Comparison of ENCODE assay signal across 17 cellular contexts in genomic region chr19:14061751-14062557, GRCh38. TPM values are rescaled to one million over a fixed set of nuclear protein-coding genes. Genes with fewer than 3 reads are reported as not detected.
DNase-seq lines count a peak whose midpoint lies in the region; ATAC-seq, FAIRE-seq and TF ChIP-seq lines count a peak whose summit lies in the region.
"Had no signal": no experiment of that assay in that cellular context is flagged by ENCODE, and none has a peak within 500 bp of the region (broad histone marks: within the 10 kb centered on the region; RNA-seq: fewer than 3 reads in every experiment).

TSS of gene PALM3 (minus strand) at chr19:14062076. CDS start at chr19:14061980, 96 bp downstream.

- H3K4me2 ChIP-seq in neural progenitor cell, result no peak within 1 kb of the TSS

- H3K9me3 Mint-ChIP-seq in neural progenitor cell, result no peaks in the 10 kb centered on the region
- H3K9me3 Mint-ChIP-seq: stimulated activated naive B cell treated with anti-CD40 and anti-IgM and Interleukin-4, amounts not matched to agents 10 μg/mL and 1 μg/mL and 100 μg/mL, for 72 hours had no signal

- H3K27me3 Mint-ChIP-seq in neural progenitor cell (ENCODE audit: insufficient read depth, low read depth), result peaks cover 27% of the 10 kb centered on the region

- DNase-seq in left ventricle myocardium superior, result no peak
- DNase-seq in cardiac septum (ENCODE audit: low spot score), result no peak
- peak; percentile 95 for DNase-seq in kidney
- no peak for DNase-seq in neural progenitor cell (ENCODE audit: low spot score)
- peak; percentile 86 for DNase-seq in ureter (ENCODE audit: low spot score)
- DNase-seq in tibial nerve (ENCODE audit: low spot score in 2 of 2), result no peak
- DNase-seq in activated gamma-delta T cell treated with Interleukin-2 at 50 U/mL for 16 hours, result no peak
- DNase-seq: activated effector memory CD4-positive, alpha-beta T cell treated with anti-CD3 and anti-CD28 coated beads, Interleukin-2, amount 50 U/mL, for 16 hours; NCI-H1930; NCI-H524; nucleus accumbens; stimulated activated naive B cell treated with anti-CD40 and anti-IgM and Interleukin-4, amounts not matched to agents 10 μg/mL and 1 μg/mL and 100 μg/mL, for 72 hours; T-helper 9 cell had no signal

- TF ChIP-seq EP300 in tibial nerve (IDR thresholded peaks at IDR 0.05), result no peak

- H3K27ac ChIP-seq in kidney (ENCODE audit: low read depth in 2 of 2, low read length in 2 of 2) (peak within 1 kb of the TSS; percentile 91 to 93), neural progenitor cell (no peak within 1 kb of the TSS), tibial nerve (peak within 1 kb of the TSS in 1 of 4 donors; percentile 39)
- H3K27ac ChIP-seq: ascending aorta, gastroesophageal sphincter had no signal

- intact Hi-C loops in left ventricle myocardium superior (cut with micrococcal nuclease), result no loop called here
- intact Hi-C loops in cardiac septum (cut with DNase I), result no loop called here
- intact Hi-C loops in kidney (cut with DNase I), result no loop called here

- no peaks in the 10 kb centered on the region for H3K36me3 ChIP-seq in kidney (ENCODE audit: control insufficient read depth in 1 of 2, insufficient read depth in 2 of 2, low read length in 2 of 2)
- no peaks in the 10 kb centered on the region for H3K36me3 ChIP-seq in neural progenitor cell
- no peaks in the 10 kb centered on the region for H3K36me3 ChIP-seq in tibial nerve
- H3K36me3 ChIP-seq: ascending aorta, gastroesophageal sphincter had no signal

- peak within 1 kb of the TSS; percentile 9 for H3K27ac Mint-ChIP-seq in neural progenitor cell
- H3K27ac Mint-ChIP-seq: stimulated activated naive B cell treated with anti-CD40 and anti-IgM and Interleukin-4, amounts not matched to agents 10 μg/mL and 1 μg/mL and 100 μg/mL, for 72 hours had no signal

- FAIRE-seq in kidney (lab: Jason Lieb, UNC), result no peak

- 64 to 65% methylated on average over 16 to 18 of the region's 19 CpGs for WGBS in tibial nerve, 2 donors

- peak within 1 kb of the TSS; percentile 32 to 77 for H3K9ac ChIP-seq in kidney (ENCODE audit: low read length in 2 of 2)
- no peak within 1 kb of the TSS for H3K9ac ChIP-seq in neural progenitor cell

- peak; percentile 27 for ATAC-seq in left ventricle myocardium superior
- no peak for ATAC-seq in GM21619 (IDR thresholded peaks at IDR 0.05; ENCODE audit: unreplicated experiment)
- ATAC-seq: gastroesophageal sphincter; stimulated activated naive B cell treated with anti-CD40 and anti-IgM and Interleukin-4, amounts not matched to agents 10 μg/mL and 1 μg/mL and 100 μg/mL, for 72 hours had no signal

- H3K4me3 ChIP-seq in kidney (ENCODE audit: low read length in 2 of 2) (peak within 1 kb of the TSS; percentile 60 to 68), neural progenitor cell (no peak within 1 kb of the TSS), tibial nerve (no peak within 1 kb of the TSS)
- H3K4me3 ChIP-seq: ascending aorta, gastroesophageal sphincter had no signal

- H3F3A ChIP-seq in neural progenitor cell (ENCODE audit: low read depth), result peaks cover 21% of the 10 kb centered on the region

- TF ChIP-seq POLR2A in tibial nerve (IDR thresholded peaks at IDR 0.05), result no peak

- H3K27me3 ChIP-seq in neural progenitor cell, result peaks cover 30% of the 10 kb centered on the region
- H3K27me3 ChIP-seq in tibial nerve, result peaks cover 2 to 59% of the 10 kb centered on the region in 2 donors
- H3K27me3 ChIP-seq: ascending aorta had no signal

- no peaks in the 10 kb centered on the region for H4K20me1 ChIP-seq in neural progenitor cell (ENCODE audit: low read depth)

- no peak within 1 kb of the TSS for H2AFZ ChIP-seq in neural progenitor cell (replicated peaks)

- no peaks in the 10 kb centered on the region for H3K36me3 Mint-ChIP-seq in neural progenitor cell
- H3K36me3 Mint-ChIP-seq: stimulated activated naive B cell treated with anti-CD40 and anti-IgM and Interleukin-4, amounts not matched to agents 10 μg/mL and 1 μg/mL and 100 μg/mL, for 72 hours had no signal

- TF ChIP-seq CTCF in kidney (IDR thresholded peaks at IDR 0.05; ENCODE audit: borderline replicate concordance, extremely low read depth, insufficient read depth) (peak; percentile 2), neural progenitor cell (IDR thresholded peaks at IDR 0.05) (no peak), tibial nerve (IDR thresholded peaks at IDR 0.05) (no peak)

- H3K9me3 ChIP-seq in kidney (ENCODE audit: control insufficient read depth in 1 of 2, low read length in 2 of 2), result no peaks in the 10 kb centered on the region
- H3K9me3 ChIP-seq in neural progenitor cell (ENCODE audit: low read depth), result no peaks in the 10 kb centered on the region
- no peaks in the 10 kb centered on the region for H3K9me3 ChIP-seq in tibial nerve
- H3K9me3 ChIP-seq: ascending aorta, gastroesophageal sphincter had no signal

- H3K4me3 Mint-ChIP-seq in neural progenitor cell, result no peak within 1 kb of the TSS
- H3K4me3 Mint-ChIP-seq: stimulated activated naive B cell treated with anti-CD40 and anti-IgM and Interleukin-4, amounts not matched to agents 10 μg/mL and 1 μg/mL and 100 μg/mL, for 72 hours had no signal

- H3K79me2 ChIP-seq in neural progenitor cell (ENCODE audit: low read depth), result no peaks in the 10 kb centered on the region

- H3K4me1 Mint-ChIP-seq in neural progenitor cell, result peaks cover 25% of the 10 kb centered on the region

- H3K4me1 ChIP-seq in kidney (ENCODE audit: control insufficient read depth in 1 of 2, insufficient read depth in 1 of 2, low read depth in 1 of 2, low read length in 2 of 2) (peaks cover 11 to 14% of the 10 kb centered on the region in 2 donors), neural progenitor cell (no peaks in the 10 kb centered on the region), tibial nerve (peaks cover 0 to 20% (median 5%) of the 10 kb centered on the region in 4 donors)

RNA-seq across cellular contexts. Expression of gene PALM3, which starts in this region (rescaled TPM):
- not detected for total RNA-seq in left ventricle myocardium superior
- total RNA-seq in cardiac septum, result 0.46 TPM
- total RNA-seq in kidney, result 19.4 TPM
- 45.8 TPM for polyA plus RNA-seq in kidney (ENCODE audit: insufficient read depth, low read depth, low replicate concordance)
- total RNA-seq in neural progenitor cell (ENCODE audit: low replicate concordance), result 4.0 TPM in 1 of 2 replicates, not detected in the other
- total RNA-seq in ureter, result 24.1 TPM
- 1 to 10 TPM in 1 of 4 donors, under 1 TPM in 3; 0.30 to 2.7 (median 0.53) TPM for total RNA-seq in tibial nerve
- total RNA-seq: gastroesophageal sphincter, SK-MEL-5 had no signal

Comparison
In these comparisons a context has a peak if more than half of its experiments do, and no peak if none do; other contexts are left out.
1. Peak in ATAC-seq in left ventricle myocardium superior; RNA of the gene not detected or under 1 TPM.
2. DNase-seq: peak in kidney (single experiment) and ureter (single experiment); none in left ventricle myocardium superior (single experiment), cardiac septum (single experiment), neural progenitor cell (single experiment), tibial nerve (0 of 2) and activated gamma-delta T cell treated with Interleukin-2 at 50 U/mL for 16 hours (single experiment).
3. H3K4me3 ChIP-seq: peak in kidney (2 of 2); none in neural progenitor cell (single experiment) and tibial nerve (0 of 4).